Comparison of ENCODE assay signal across 8 cellular contexts in genomic region chr19:858868-859843, GRCh38. TPM values are rescaled to one million over a fixed set of nuclear protein-coding genes. Genes with fewer than 3 reads are reported as not detected.
DNase-seq lines count a peak whose midpoint lies in the region; ATAC-seq, FAIRE-seq and TF ChIP-seq lines count a peak whose summit lies in the region.

Gene CFD, plus strand, starts transcription at chr19:859664. Its CDS starts 26 bp downstream, at chr19:859690.

- H3K9me3 ChIP-seq in HUES64 (ENCODE audit: insufficient read depth, low read depth, low read length) (no peaks in the 10 kb centered on the region), kidney (ENCODE audit: control insufficient read depth in 1 of 2, low read length in 2 of 2) (no peaks in the 10 kb centered on the region)

- no peaks in the 10 kb centered on the region for H3K36me3 ChIP-seq in HUES64 (ENCODE audit: insufficient read depth, low read length)
- H3K36me3 ChIP-seq in kidney (ENCODE audit: control insufficient read depth in 1 of 2, insufficient read depth in 2 of 2, low read length in 2 of 2): no peaks in the 10 kb centered on the region
- no peaks in the 10 kb centered on the region for H3K36me3 ChIP-seq in brain microvascular endothelial cell (replicated peaks)

- H3K4me1 Mint-ChIP-seq in activated B cell treated with CpG ODN at 0.5 μM for 24 hours: peaks cover 19% of the 10 kb centered on the region
- H3K4me1 Mint-ChIP-seq in stimulated activated naive B cell treated with anti-CD40 and anti-IgM and Interleukin-4, amounts not matched to agents 10 μg/mL and 1 μg/mL and 100 μg/mL, for 72 hours: peaks cover 10 to 26% of the 10 kb centered on the region in 2 donors

- intact Hi-C loops in activated B cell treated with CpG ODN at 0.5 μM for 24 hours (cut with micrococcal nuclease) (no loop called here), kidney (cut with DNase I) (no loop called here)

- H3K36me3 Mint-ChIP-seq in activated B cell treated with CpG ODN at 0.5 μM for 24 hours (ENCODE audit: low read depth): no peaks in the 10 kb centered on the region
- H3K36me3 Mint-ChIP-seq in stimulated activated naive B cell treated with anti-CD40 and anti-IgM and Interleukin-4, amounts not matched to agents 10 μg/mL and 1 μg/mL and 100 μg/mL, for 72 hours: no peaks in the 10 kb centered on the region

- WGBS in HUES64: 74% methylated on average over 24 of the region's 24 CpGs

- ATAC-seq in activated B cell treated with CpG ODN at 0.5 μM for 24 hours (ENCODE audit: low read depth) (no peak), GM19452 (IDR thresholded peaks at IDR 0.05; ENCODE audit: unreplicated experiment) (no peak), foreskin keratinocyte (no peak)
- no peak for ATAC-seq in stimulated activated naive B cell treated with anti-CD40 and anti-IgM and Interleukin-4, amounts not matched to agents 10 μg/mL and 1 μg/mL and 100 μg/mL, for 72 hours (replicated peaks)

- peak within 1 kb of the TSS; percentile 53 for H3K4me3 ChIP-seq in HUES64 (ENCODE audit: low read length)
- no peak within 1 kb of the TSS for H3K4me3 ChIP-seq in kidney (ENCODE audit: low read length in 2 of 2)
- H3K4me3 ChIP-seq in brain microvascular endothelial cell (ENCODE audit: low read depth, low read length): no peak within 1 kb of the TSS

- H3K27ac Mint-ChIP-seq in activated B cell treated with CpG ODN at 0.5 μM for 24 hours: no peak within 1 kb of the TSS
- no peak within 1 kb of the TSS for H3K27ac Mint-ChIP-seq in stimulated activated naive B cell treated with anti-CD40 and anti-IgM and Interleukin-4, amounts not matched to agents 10 μg/mL and 1 μg/mL and 100 μg/mL, for 72 hours

- peaks cover 8% of the 10 kb centered on the region for H3K27me3 Mint-ChIP-seq in activated B cell treated with CpG ODN at 0.5 μM for 24 hours
- peaks cover 11 to 34% of the 10 kb centered on the region in 2 donors for H3K27me3 Mint-ChIP-seq in stimulated activated naive B cell treated with anti-CD40 and anti-IgM and Interleukin-4, amounts not matched to agents 10 μg/mL and 1 μg/mL and 100 μg/mL, for 72 hours

- H3K27me3 ChIP-seq in HUES64 (ENCODE audit: insufficient read depth, low read length): peaks cover 27% of the 10 kb centered on the region
- H3K27me3 ChIP-seq in brain microvascular endothelial cell (replicated peaks): peaks cover 4% of the 10 kb centered on the region
- peaks cover 30% of the 10 kb centered on the region for H3K27me3 ChIP-seq in foreskin keratinocyte

- peak within 1 kb of the TSS; percentile 28 for H3K4me3 Mint-ChIP-seq in activated B cell treated with CpG ODN at 0.5 μM for 24 hours
- H3K4me3 Mint-ChIP-seq in stimulated activated naive B cell treated with anti-CD40 and anti-IgM and Interleukin-4, amounts not matched to agents 10 μg/mL and 1 μg/mL and 100 μg/mL, for 72 hours: peak within 1 kb of the TSS; percentile 67 to 72

- no peak for FAIRE-seq in kidney (lab: Jason Lieb, UNC)

- in situ Hi-C loops in brain microvascular endothelial cell (cut with HindIII; ENCODE audit: low pct_ligation_motif_present, low sequenced_read_pairs): no loop called here

- H3K4me1 ChIP-seq in HUES64 (ENCODE audit: insufficient read depth, low read length): no peaks in the 10 kb centered on the region
- peaks cover 0 to 9% of the 10 kb centered on the region in 2 donors for H3K4me1 ChIP-seq in kidney (ENCODE audit: control insufficient read depth in 1 of 2, insufficient read depth in 1 of 2, low read depth in 1 of 2, low read length in 2 of 2)
- H3K4me1 ChIP-seq in foreskin keratinocyte: no peaks in the 10 kb centered on the region

- no peak within 1 kb of the TSS for H3K9ac ChIP-seq in HUES64 (ENCODE audit: low read depth, low read length)
- H3K9ac ChIP-seq in kidney (ENCODE audit: low read length in 2 of 2): no peak within 1 kb of the TSS

- DNase-seq in activated B cell treated with CpG ODN at 0.5 μM for 24 hours (no peak), kidney (peak; percentile 87), NCI-H748 treated with DMSO at 0.1 percent for 48 hours (lab: John Stamatoyannopoulos, UW) (no peak), brain microvascular endothelial cell (no peak), foreskin keratinocyte (no peak)
- no peak for DNase-seq in stimulated activated naive B cell treated with anti-CD40 and anti-IgM and Interleukin-4, amounts not matched to agents 10 μg/mL and 1 μg/mL and 100 μg/mL, for 72 hours

- H3K27ac ChIP-seq in HUES64 (ENCODE audit: low read depth, low read length): no peak within 1 kb of the TSS
- no peak within 1 kb of the TSS for H3K27ac ChIP-seq in kidney (ENCODE audit: low read depth in 2 of 2, low read length in 2 of 2)
- no peak within 1 kb of the TSS for H3K27ac ChIP-seq in brain microvascular endothelial cell
- no peak within 1 kb of the TSS for H3K27ac ChIP-seq in foreskin keratinocyte

- POLR2A ChIA-PET in activated B cell treated with CpG ODN at 0.5 μM for 24 hours (lab: Charles Lee): interaction anchor here (0.7 to 1.4 kb wide), 3 partner anchors 15 to 54 kb away, joined by 4 to 5 read pairs (median 5); no protein-coding TSS in a partner anchor

- no peaks in the 10 kb centered on the region for H3K9me3 Mint-ChIP-seq in activated B cell treated with CpG ODN at 0.5 μM for 24 hours
- peaks cover 0 to 1% of the 10 kb centered on the region in 2 donors for H3K9me3 Mint-ChIP-seq in stimulated activated naive B cell treated with anti-CD40 and anti-IgM and Interleukin-4, amounts not matched to agents 10 μg/mL and 1 μg/mL and 100 μg/mL, for 72 hours

- CTCF ChIA-PET in activated B cell treated with CpG ODN at 0.5 μM for 24 hours (lab: Charles Lee): interaction anchor here (1.0 to 1.8 kb wide), 2 partner anchors 61 to 125 kb away, joined by 4 to 5 read pairs; partner anchors contain the start of gene WDR18

- TF ChIP-seq CTCF in activated B cell treated with CpG ODN at 0.5 μM for 24 hours (IDR thresholded peaks at IDR 0.05) (no peak), kidney (IDR thresholded peaks at IDR 0.05; ENCODE audit: borderline replicate concordance, extremely low read depth, insufficient read depth) (no peak), brain microvascular endothelial cell (IDR thresholded peaks at IDR 0.05; ENCODE audit: low read depth, low read length, missing control alignments) (no peak), foreskin keratinocyte (conservative IDR thresholded peaks at IDR 0.05) (no peak)

RNA-seq across cellular contexts. Expression of gene CFD, which starts in this region (rescaled TPM):
- 0.35 TPM for polyA plus RNA-seq in HUES64 (2013, experiment 1 of 2)
- not detected for polyA plus RNA-seq in HUES64 (2013, experiment 2 of 2)
- total RNA-seq in activated B cell treated with CpG ODN at 0.5 μM for 24 hours: 0.54 TPM in 1 of 2 replicates, not detected in the other
- total RNA-seq in kidney: 35.1 TPM
- polyA plus RNA-seq in kidney (ENCODE audit: insufficient read depth, low read depth, low replicate concordance): 4.6 TPM
- total RNA-seq in foreskin keratinocyte: 1.6 and 1.7 TPM in 2 replicates
- polyA plus RNA-seq in foreskin keratinocyte: 2.0 and 3.8 TPM in 2 replicates

Comparison
In these comparisons a context has a peak if more than half of its experiments do, and no peak if none do; other contexts are left out.
1. RNA of gene CFD (total RNA-seq): 35.1 TPM in kidney (single experiment); 1.6 to 1.7 TPM in foreskin keratinocyte and 0.54 TPM in activated B cell treated with CpG ODN at 0.5 μM for 24 hours; every median in the first group is over 10 times any median in the second.